In genomic region chr9:37486616-37487544, GRCh38 we compare ENCODE assay signal across 8 cellular contexts. TPM values are rescaled to one million over a fixed set of nuclear protein-coding genes. Genes with fewer than 3 reads are reported as not detected.
DNase-seq lines count a peak whose midpoint lies in the region; ATAC-seq, FAIRE-seq and TF ChIP-seq lines count a peak whose summit lies in the region.

No MANE protein-coding gene starts in this region.

- H3K27me3 Mint-ChIP-seq in brain, result no peaks in the 10 kb centered on the region
- peaks cover 3% of the 10 kb centered on the region for H3K27me3 Mint-ChIP-seq in stimulated activated memory B cell treated with anti-CD40 and anti-IgM and Interleukin-4, amounts not matched to agents 10 μg/mL and 1 μg/mL and 100 μg/mL, for 72 hours

- H2AFZ ChIP-seq in keratinocyte (ENCODE audit: control insufficient read depth, low read length), result peak overlapping the region; percentile 88

- TF ChIP-seq CTCF in DOHH2 (IDR thresholded peaks at IDR 0.05; ENCODE audit: low read depth, low read length, poor library complexity, severe bottlenecking) (no peak), brain (conservative IDR thresholded peaks at IDR 0.05) (no peak), keratinocyte (optimal IDR thresholded peaks at IDR 0.05 in 1 of 3, IDR thresholded peaks at IDR 0.05 in 1 of 3, conservative IDR thresholded peaks at IDR 0.05 in 1 of 3; ENCODE audit: extremely low read depth in 1 of 3, insufficient read depth in 2 of 3, low read length in 3 of 3) (no peak)

- H3K36me3 ChIP-seq in DOHH2 (ENCODE audit: control insufficient read depth, low read length), result peaks cover 56% of the 10 kb centered on the region
- peaks cover 10 to 13% of the 10 kb centered on the region in 2 experiments for H3K36me3 ChIP-seq in keratinocyte (ENCODE audit: control insufficient read depth in 2 of 2, extremely low read depth in 1 of 2, insufficient read depth in 2 of 2, low read length in 2 of 2)

- H3K36me3 Mint-ChIP-seq in brain, result peaks cover 14% of the 10 kb centered on the region
- peaks cover 16% of the 10 kb centered on the region for H3K36me3 Mint-ChIP-seq in stimulated activated memory B cell treated with anti-CD40 and anti-IgM and Interleukin-4, amounts not matched to agents 10 μg/mL and 1 μg/mL and 100 μg/mL, for 72 hours

- FAIRE-seq in keratinocyte (lab: Jason Lieb, UNC), result peak; percentile 76

- H3K4me1 ChIP-seq in DOHH2 (ENCODE audit: control insufficient read depth, low read length) (peaks cover 35% of the 10 kb centered on the region), keratinocyte (ENCODE audit: control insufficient read depth, extremely low read depth, insufficient read depth, low read length) (peaks cover 20% of the 10 kb centered on the region)

- no peaks in the 10 kb centered on the region for H3F3A ChIP-seq in DOHH2 (ENCODE audit: control insufficient read depth, insufficient read depth)

- dilution Hi-C loops in keratinocyte (cut with MboI; ENCODE audit: extremely low pct_ligation_motif_present, low sequenced_read_pairs), result loop anchor here (25.0 kb wide), 1 partner anchor 100 kb away; the partner anchor contains the start of genes FBXO10 and TOMM5

- peaks cover 39% of the 10 kb centered on the region for H3K4me1 Mint-ChIP-seq in brain
- H3K4me1 Mint-ChIP-seq in stimulated activated memory B cell treated with anti-CD40 and anti-IgM and Interleukin-4, amounts not matched to agents 10 μg/mL and 1 μg/mL and 100 μg/mL, for 72 hours, result peaks cover 45% of the 10 kb centered on the region

- H3K79me2 ChIP-seq in DOHH2 (ENCODE audit: control insufficient read depth, low read length) (peaks cover 34% of the 10 kb centered on the region), keratinocyte (ENCODE audit: control insufficient read depth, insufficient read depth, low read length) (peaks cover 23% of the 10 kb centered on the region)

- no peaks in the 10 kb centered on the region for H4K20me1 ChIP-seq in DOHH2 (ENCODE audit: control insufficient read depth, insufficient read depth, low read depth, low read length)
- no peaks in the 10 kb centered on the region for H4K20me1 ChIP-seq in keratinocyte (ENCODE audit: control insufficient read depth, extremely low read depth, insufficient read depth, low read length)

- peak overlapping the region; percentile 92 for H3K4me3 ChIP-seq in DOHH2 (ENCODE audit: low read length)
- H3K4me3 ChIP-seq in keratinocyte (ENCODE audit: control insufficient read depth in 2 of 3, extremely low read depth in 1 of 3, insufficient read depth in 2 of 3, low read depth in 1 of 3, low read length in 3 of 3), result peak overlapping the region; percentile 85 to 88 (median 85)

- H3K27me3 ChIP-seq in DOHH2 (ENCODE audit: control insufficient read depth, low read length) (no peaks in the 10 kb centered on the region), keratinocyte (ENCODE audit: control insufficient read depth, extremely low read depth, insufficient read depth, low read length) (no peaks in the 10 kb centered on the region)

- H3K9me3 ChIP-seq in DOHH2 (ENCODE audit: control insufficient read depth, insufficient read depth, low read length) (no peaks in the 10 kb centered on the region), keratinocyte (ENCODE audit: control insufficient read depth, low read depth, low read length) (no peaks in the 10 kb centered on the region)

- ATAC-seq in stimulated activated memory B cell treated with anti-CD40 and anti-IgM and Interleukin-4, amounts not matched to agents 10 μg/mL and 1 μg/mL and 100 μg/mL, for 72 hours, result no peak
- ATAC-seq in HG03378 (IDR thresholded peaks at IDR 0.05; ENCODE audit: unreplicated experiment) (no peak), HG02763 (IDR thresholded peaks at IDR 0.05; ENCODE audit: unreplicated experiment) (no peak)

- H3K27ac ChIP-seq in DOHH2 (ENCODE audit: low read depth, low read length), result peak overlapping the region; percentile 45
- peak overlapping the region; percentile 65 for H3K27ac ChIP-seq in keratinocyte (ENCODE audit: control insufficient read depth, insufficient read depth, low read length)

- DNase-seq in M059J (ENCODE audit: low read depth) (peak; percentile 83), keratinocyte (ENCODE audit: low read depth, low spot score) (no peak), NCI-H2029 treated with DMSO at 0.1 percent for 48 hours (lab: John Stamatoyannopoulos, UW) (no peak)

- H3K27ac Mint-ChIP-seq in brain, result peak overlapping the region; percentile 53 to 93 (median 89)
- peak overlapping the region; percentile 92 for H3K27ac Mint-ChIP-seq in stimulated activated memory B cell treated with anti-CD40 and anti-IgM and Interleukin-4, amounts not matched to agents 10 μg/mL and 1 μg/mL and 100 μg/mL, for 72 hours

- H3K9me2 ChIP-seq in DOHH2 (replicated peaks; ENCODE audit: control insufficient read depth, low read length), result no peaks in the 10 kb centered on the region

- H3K4me2 ChIP-seq in DOHH2 (ENCODE audit: low read length) (peak overlapping the region; percentile 94), keratinocyte (ENCODE audit: control insufficient read depth, extremely low read depth, insufficient read depth, low read depth, low read length) (peak overlapping the region; percentile 93)

- no peaks in the 10 kb centered on the region for H3K9me3 Mint-ChIP-seq in brain
- H3K9me3 Mint-ChIP-seq in stimulated activated memory B cell treated with anti-CD40 and anti-IgM and Interleukin-4, amounts not matched to agents 10 μg/mL and 1 μg/mL and 100 μg/mL, for 72 hours, result no peaks in the 10 kb centered on the region

- peak overlapping the region; percentile 85 for H3K9ac ChIP-seq in keratinocyte (ENCODE audit: control insufficient read depth, extremely low read depth, insufficient read depth, low read length)

- peak overlapping the region; percentile 93 to 99 (median 94) for H3K4me3 Mint-ChIP-seq in brain
- peak overlapping the region; percentile 98 for H3K4me3 Mint-ChIP-seq in stimulated activated memory B cell treated with anti-CD40 and anti-IgM and Interleukin-4, amounts not matched to agents 10 μg/mL and 1 μg/mL and 100 μg/mL, for 72 hours

- H3K9me1 ChIP-seq in keratinocyte (ENCODE audit: control insufficient read depth, extremely low read depth, insufficient read depth, low read length), result peaks cover 2% of the 10 kb centered on the region

RNA-seq across cellular contexts. Expression of gene POLR1E, which starts 1.1 kb away (rescaled TPM):
- 32.8 and 43.0 TPM in 2 replicates for total RNA-seq in M059J (2014; rRNA removed; shearing (Covaris generic))
- polyA plus RNA-seq in brain (ENCODE audit: insufficient read depth, low read depth, low replicate concordance), result 35.2 TPM
- polyA plus RNA-seq in keratinocyte, result 31.8 to 44.4 TPM (median 39.9 TPM) in 3 replicates
- polyA plus RNA-seq in keratinocyte (2011; ENCODE audit: low read depth), result 16.6 TPM
- polyA plus RNA-seq in keratinocyte (2011; cell fraction: cytosol; rRNA removed), result 31.3 and 39.2 TPM in 2 replicates
- polyA plus RNA-seq in keratinocyte (2011; cell fraction: nucleus; rRNA removed), result 35.0 and 36.3 TPM in 2 replicates
- polyA plus RNA-seq in keratinocyte (2012; ENCODE audit: low replicate concordance), result 14.2 and 31.6 TPM in 2 replicates
- 17.7 to 38.9 TPM (median 22.4 TPM) in 3 replicates for polyA minus RNA-seq in keratinocyte
- polyA minus RNA-seq in keratinocyte (2011; cell fraction: cytosol; rRNA and poly(A)+ RNA removed), result 18.4 TPM
- polyA minus RNA-seq in keratinocyte (2011; cell fraction: nucleus; rRNA and poly(A)+ RNA removed), result 14.5 and 25.7 TPM in 2 replicates

RNA-seq across cellular contexts. Expression of gene ZBTB5, which starts 21.6 kb away (rescaled TPM):
- total RNA-seq in M059J (2014; rRNA removed; shearing (Covaris generic)), result 14.1 and 17.7 TPM in 2 replicates
- polyA plus RNA-seq in brain (ENCODE audit: insufficient read depth, low read depth, low replicate concordance), result 21.2 TPM
- 10.2 to 14.5 TPM (median 12.6 TPM) in 3 replicates for polyA plus RNA-seq in keratinocyte
- polyA plus RNA-seq in keratinocyte (2011; ENCODE audit: low read depth), result 2.4 TPM
- 4.3 and 6.6 TPM in 2 replicates for polyA plus RNA-seq in keratinocyte (2011; cell fraction: cytosol; rRNA removed)
- 26.9 and 29.8 TPM in 2 replicates for polyA plus RNA-seq in keratinocyte (2011; cell fraction: nucleus; rRNA removed)
- 5.5 and 8.6 TPM in 2 replicates for polyA plus RNA-seq in keratinocyte (2012; ENCODE audit: low replicate concordance)
- polyA minus RNA-seq in keratinocyte, result 11.8 to 26.2 TPM (median 22.9 TPM) in 3 replicates
- polyA minus RNA-seq in keratinocyte (2011; cell fraction: cytosol; rRNA and poly(A)+ RNA removed), result 7.5 TPM
- 15.3 and 22.6 TPM in 2 replicates for polyA minus RNA-seq in keratinocyte (2011; cell fraction: nucleus; rRNA and poly(A)+ RNA removed)
